ENCODE assay signal across 8 cellular contexts in genomic region chr7:157000047-157000726, GRCh38. TPM values are rescaled to one million over a fixed set of nuclear protein-coding genes. Genes with fewer than 3 reads are reported as not detected.
DNase-seq lines count a peak whose midpoint lies in the region; TF ChIP-seq lines count a peak whose summit lies in the region.

No MANE protein-coding gene starts in this region.

- H3K27ac ChIP-seq in MM.1S (ENCODE audit: low read length): no peak overlapping the region

- no peaks in the 10 kb centered on the region for H3K9me3 Mint-ChIP-seq in progenitor cell of endocrine pancreas (ENCODE audit: low read depth)

- peak overlapping the region; percentile 9; the same call in 1 of the 2 replicates for H3K9ac ChIP-seq in MM.1S (ENCODE audit: low read length)
- peak overlapping the region; percentile 47 for H3K9ac ChIP-seq in endocrine pancreas (ENCODE audit: control insufficient read depth, insufficient read depth, low read length)

- no peaks in the 10 kb centered on the region for H3K9me2 ChIP-seq in MM.1S (replicated peaks; ENCODE audit: insufficient read depth, low read length)

- DNase-seq in NCI-H1105 treated with DMSO at 0.1 percent for 48 hours (lab: John Stamatoyannopoulos, UW): peak; percentile 18
- DNase-seq in NCI-H1105 (lab: John Stamatoyannopoulos, UW): no peak
- peak; percentile 54 for DNase-seq in MM.1S
- DNase-seq in progenitor cell of endocrine pancreas (ENCODE audit: low spot score, unreplicated experiment): no peak
- DNase-seq in SK-N-DZ (ENCODE audit: low spot score): no peak
- no peak for DNase-seq in occipital lobe (lab: John Stamatoyannopoulos, UW)
- no peak for DNase-seq in activated CD4-positive, alpha-beta T cell treated with anti-CD3 and anti-CD28 coated beads, Interleukin-2, amount 50 U/mL, for 48 hours

- H3F3A ChIP-seq in MM.1S (ENCODE audit: insufficient read depth, low read length): no peaks in the 10 kb centered on the region

- no peaks in the 10 kb centered on the region for H3K9me3 ChIP-seq in MM.1S (replicated peaks; ENCODE audit: insufficient read depth, low read length)
- H3K9me3 ChIP-seq in endocrine pancreas (ENCODE audit: control insufficient read depth, low read length): no peaks in the 10 kb centered on the region

- peaks cover 34% of the 10 kb centered on the region for H3K4me1 Mint-ChIP-seq in progenitor cell of endocrine pancreas (ENCODE audit: low read depth)

- peak overlapping the region; percentile 63 for H3K4me3 Mint-ChIP-seq in progenitor cell of endocrine pancreas (ENCODE audit: low read depth)

- H3K27me3 Mint-ChIP-seq in progenitor cell of endocrine pancreas: peaks cover 41% of the 10 kb centered on the region

- TF ChIP-seq CTCF in MM.1S (IDR thresholded peaks at IDR 0.05; ENCODE audit: low read length) (peak; percentile 4; the same call in 1 of the 2 replicates), progenitor cell of endocrine pancreas (IDR thresholded peaks at IDR 0.05; ENCODE audit: unreplicated experiment) (peak; percentile 20)

- peak overlapping the region; percentile 94 for H3K27ac Mint-ChIP-seq in progenitor cell of endocrine pancreas

- peaks cover 19% of the 10 kb centered on the region for H3K36me3 Mint-ChIP-seq in progenitor cell of endocrine pancreas (ENCODE audit: insufficient read depth)

- no peaks in the 10 kb centered on the region for H4K20me1 ChIP-seq in MM.1S (ENCODE audit: insufficient read depth, low read length)

- H3K4me3 ChIP-seq in MM.1S (ENCODE audit: low read length) (peak overlapping the region; percentile 62), endocrine pancreas (ENCODE audit: control insufficient read depth, insufficient read depth, low read length) (no peak overlapping the region)

- H3K27me3 ChIP-seq in MM.1S (replicated peaks; ENCODE audit: insufficient read depth, low read length): peaks cover 40% of the 10 kb centered on the region
- H3K27me3 ChIP-seq in endocrine pancreas (ENCODE audit: control insufficient read depth, insufficient read depth, low read length): no peaks in the 10 kb centered on the region

- H3K36me3 ChIP-seq in MM.1S (replicated peaks; ENCODE audit: insufficient read depth, low read length) (no peaks in the 10 kb centered on the region), endocrine pancreas (ENCODE audit: control insufficient read depth, insufficient read depth, low read length) (no peaks in the 10 kb centered on the region)

- H3K4me1 ChIP-seq in MM.1S (ENCODE audit: low read length): no peaks in the 10 kb centered on the region
- no peaks in the 10 kb centered on the region for H3K4me1 ChIP-seq in endocrine pancreas (ENCODE audit: control insufficient read depth, insufficient read depth, low read length)

- H3K79me2 ChIP-seq in MM.1S (ENCODE audit: low read length): no peaks in the 10 kb centered on the region

- peak overlapping the region; percentile 28 for H2AFZ ChIP-seq in MM.1S (ENCODE audit: low read length)

- peak overlapping the region; percentile 93 for H3K4me2 ChIP-seq in MM.1S (ENCODE audit: low read depth, low read length)

RNA-seq across cellular contexts. Expression of gene MNX1, which starts 10.3 kb away (rescaled TPM):
- 86.5 and 103 TPM in 2 replicates for total RNA-seq in progenitor cell of endocrine pancreas
- 1.7 and 2.4 TPM in 2 replicates for polyA plus RNA-seq in SK-N-DZ (2014; cell fraction: cytosol; rRNA removed)
- polyA plus RNA-seq in SK-N-DZ (2014; cell fraction: nucleus; rRNA removed): 2.9 and 4.6 TPM in 2 replicates
- not detected for total RNA-seq in occipital lobe

RNA-seq across cellular contexts. Expression of gene NOM1, which starts 50.7 kb away (rescaled TPM):
- total RNA-seq in progenitor cell of endocrine pancreas (33.6 and 34.4 TPM in 2 replicates), occipital lobe (27.5 TPM)
- polyA plus RNA-seq in SK-N-DZ (2014; cell fraction: cytosol; rRNA removed): 10.6 and 12.6 TPM in 2 replicates
- 14.4 and 44.8 TPM in 2 replicates for polyA plus RNA-seq in SK-N-DZ (2014; cell fraction: nucleus; rRNA removed)

Comparison
In these comparisons a context has a peak if more than half of its experiments do, and no peak if none do; other contexts are left out.
1. DNase-seq: peak in NCI-H1105 treated with DMSO at 0.1 percent for 48 hours (single experiment) and MM.1S (single experiment); none in NCI-H1105 (single experiment), progenitor cell of endocrine pancreas (single experiment), SK-N-DZ (single experiment), occipital lobe (single experiment) and activated CD4-positive, alpha-beta T cell treated with anti-CD3 and anti-CD28 coated beads, Interleukin-2, amount 50 U/mL, for 48 hours (0 of 2).
2. RNA of gene MNX1, which starts 10.3 kb away (total RNA-seq): 86.5 to 103 TPM in progenitor cell of endocrine pancreas; not detected in occipital lobe (single experiment); every median in the first group is over 10 times any median in the second.